ENCODE assay signal across 9 cellular contexts in the genomic region with DNA sequence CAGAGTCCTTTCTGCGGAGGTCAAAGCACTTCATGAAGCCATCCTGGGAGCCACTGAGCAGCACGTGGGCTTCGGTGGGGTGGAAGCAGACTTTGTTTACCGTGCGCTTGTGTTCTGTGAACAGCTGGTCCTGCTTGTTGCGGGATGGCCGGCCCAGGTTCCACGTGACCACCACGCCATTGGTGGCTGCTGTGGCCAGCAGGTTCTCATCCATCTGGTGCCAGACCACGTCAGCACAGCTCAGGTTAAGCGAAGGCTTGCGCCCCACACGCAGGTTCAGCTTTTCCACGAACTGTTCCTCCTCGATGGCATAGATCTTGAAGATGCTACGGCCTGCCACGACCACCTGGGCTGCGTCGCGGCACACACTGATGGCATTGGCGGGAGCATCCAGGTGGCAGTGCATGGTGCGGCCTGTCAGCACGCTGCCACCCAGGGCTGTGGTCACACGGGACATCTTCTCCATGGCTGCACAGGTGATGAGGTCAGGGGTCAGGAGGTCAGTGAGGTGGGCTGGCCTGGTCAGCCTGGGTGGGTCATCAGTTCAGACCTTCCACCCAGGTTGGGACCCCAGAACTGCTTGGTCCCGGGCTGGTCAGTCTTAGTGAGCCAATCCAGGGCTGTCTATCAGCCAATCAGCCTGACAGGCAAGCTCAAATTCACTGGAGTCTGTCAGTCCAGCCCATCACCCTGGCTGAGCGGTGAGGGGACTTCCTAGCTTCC. TPM values are rescaled to one million over a fixed set of nuclear protein-coding genes. Genes with fewer than 3 reads are reported as not detected.
DNase-seq lines count a peak whose midpoint lies in the region; ATAC-seq, FAIRE-seq and TF ChIP-seq lines count a peak whose summit lies in the region.
"Had no signal": no experiment of that assay in that cellular context is flagged by ENCODE, and none has a peak within 500 bp of the region (broad histone marks: within the 10 kb centered on the region; RNA-seq: fewer than 3 reads in every experiment).

No MANE protein-coding gene starts in this region.

- H3K36me3 Mint-ChIP-seq in activated naive CD8-positive, alpha-beta T cell, result no peaks in the 10 kb centered on the region

- peaks cover 2 to 15% of the 10 kb centered on the region in 2 experiments for H3K36me3 ChIP-seq in keratinocyte (ENCODE audit: control insufficient read depth in 2 of 2, extremely low read depth in 1 of 2, insufficient read depth in 2 of 2, low read length in 2 of 2)
- H3K36me3 ChIP-seq in stomach smooth muscle (ENCODE audit: control insufficient read depth in 2 of 2, insufficient read depth in 2 of 2, low read length in 2 of 2), result no peaks in the 10 kb centered on the region

- peak overlapping the region; percentile 56 to 97 (median 88) for H3K4me3 ChIP-seq in keratinocyte (ENCODE audit: control insufficient read depth in 2 of 3, extremely low read depth in 1 of 3, insufficient read depth in 2 of 3, low read depth in 1 of 3, low read length in 3 of 3)
- H3K4me3 ChIP-seq in stomach smooth muscle (ENCODE audit: low read length in 2 of 2), result peak overlapping the region; percentile 61 to 92

- peak overlapping the region; percentile 65 for H3K27ac ChIP-seq in keratinocyte (ENCODE audit: control insufficient read depth, insufficient read depth, low read length)
- peak overlapping the region; percentile 66 for H3K27ac ChIP-seq in stomach smooth muscle (ENCODE audit: low read length)

- H3K27me3 Mint-ChIP-seq in activated naive CD8-positive, alpha-beta T cell, result no peaks in the 10 kb centered on the region

- H3K27ac Mint-ChIP-seq in activated naive CD8-positive, alpha-beta T cell, result peak overlapping the region; percentile 86

- H3K9me1 ChIP-seq in keratinocyte (ENCODE audit: control insufficient read depth, extremely low read depth, insufficient read depth, low read length), result no peaks in the 10 kb centered on the region

- dilution Hi-C loops in keratinocyte (cut with MboI; ENCODE audit: extremely low pct_ligation_motif_present, low sequenced_read_pairs), result no loop called here

- H3K27me3 ChIP-seq in keratinocyte (ENCODE audit: control insufficient read depth, extremely low read depth, insufficient read depth, low read length), result peaks cover 31% of the 10 kb centered on the region
- H3K27me3 ChIP-seq in stomach smooth muscle (ENCODE audit: control insufficient read depth in 1 of 2, insufficient read depth in 2 of 2, low read length in 2 of 2), result peaks cover 2 to 18% of the 10 kb centered on the region in 2 donors

- no peak for ATAC-seq in omental fat pad (ENCODE audit: low FRiP score)

- no peak for TF ChIP-seq CTCF in keratinocyte (optimal IDR thresholded peaks at IDR 0.05 in 1 of 3, IDR thresholded peaks at IDR 0.05 in 1 of 3, conservative IDR thresholded peaks at IDR 0.05 in 1 of 3; ENCODE audit: extremely low read depth in 1 of 3, insufficient read depth in 2 of 3, low read length in 3 of 3)
- no peak for TF ChIP-seq CTCF in omental fat pad (IDR thresholded peaks at IDR 0.05)

- no peak overlapping the region for H2AFZ ChIP-seq in keratinocyte (ENCODE audit: control insufficient read depth, low read length)

- H3K4me3 Mint-ChIP-seq in activated naive CD8-positive, alpha-beta T cell, result peak overlapping the region; percentile 90

- H3K9ac ChIP-seq in keratinocyte (ENCODE audit: control insufficient read depth, extremely low read depth, insufficient read depth, low read length) (peak overlapping the region; percentile 85), stomach smooth muscle (ENCODE audit: low read length in 2 of 2) (peak overlapping the region; percentile 73 to 94)

- H3K4me1 ChIP-seq in keratinocyte (ENCODE audit: control insufficient read depth, extremely low read depth, insufficient read depth, low read length), result peaks cover 9% of the 10 kb centered on the region
- peaks cover 34% of the 10 kb centered on the region for H3K4me1 ChIP-seq in stomach smooth muscle (ENCODE audit: control insufficient read depth, insufficient read depth, low read length)

- H4K20me1 ChIP-seq in keratinocyte (ENCODE audit: control insufficient read depth, extremely low read depth, insufficient read depth, low read length), result no peaks in the 10 kb centered on the region

- H3K9me3 ChIP-seq in keratinocyte (ENCODE audit: control insufficient read depth, low read depth, low read length) (no peaks in the 10 kb centered on the region), stomach smooth muscle (ENCODE audit: control insufficient read depth in 2 of 2, low read length in 2 of 2) (no peaks in the 10 kb centered on the region)

- peak; percentile 51 for DNase-seq in DMS53 (lab: John Stamatoyannopoulos, UW)
- DNase-seq in DMS53 treated with DMSO at 0.1 percent for 48 hours (lab: John Stamatoyannopoulos, UW; ENCODE audit: unreplicated experiment), result no peak
- DNase-seq in keratinocyte (ENCODE audit: low read depth, low spot score), result no peak
- no peak for DNase-seq in omental fat pad (ENCODE audit: low spot score)
- DNase-seq in NCI-H2227 (lab: John Stamatoyannopoulos, UW; ENCODE audit: unreplicated experiment), result no peak
- DNase-seq in T-helper 9 cell, result no peak

- no peak for FAIRE-seq in keratinocyte (lab: Jason Lieb, UNC)
- FAIRE-seq: A204.1 had no signal

- peaks cover 11% of the 10 kb centered on the region for H3K79me2 ChIP-seq in keratinocyte (ENCODE audit: control insufficient read depth, insufficient read depth, low read length)

- peak overlapping the region; percentile 83 for H3K4me2 ChIP-seq in keratinocyte (ENCODE audit: control insufficient read depth, extremely low read depth, insufficient read depth, low read depth, low read length)

- H3K4me1 Mint-ChIP-seq in activated naive CD8-positive, alpha-beta T cell (ENCODE audit: low read depth), result peaks cover 13% of the 10 kb centered on the region

- H3K9me3 Mint-ChIP-seq in activated naive CD8-positive, alpha-beta T cell (ENCODE audit: low read depth), result no peaks in the 10 kb centered on the region

RNA-seq across cellular contexts. Expression of gene WDR24, which starts 0.9 kb away (rescaled TPM):
- polyA plus RNA-seq in keratinocyte, result 1.2 to 2.7 TPM (median 2.1 TPM) in 3 replicates
- 3.9 TPM for polyA plus RNA-seq in keratinocyte (2011; ENCODE audit: low read depth)
- polyA plus RNA-seq in keratinocyte (2011; cell fraction: cytosol; rRNA removed), result 1.4 and 3.2 TPM in 2 replicates
- polyA plus RNA-seq in keratinocyte (2011; cell fraction: nucleus; rRNA removed), result 4.8 and 8.0 TPM in 2 replicates
- 6.6 and 6.8 TPM in 2 replicates for polyA plus RNA-seq in keratinocyte (2012; ENCODE audit: low replicate concordance)
- 2.3 to 9.4 TPM (median 2.8 TPM) in 3 replicates for polyA minus RNA-seq in keratinocyte
- polyA minus RNA-seq in keratinocyte (2011; cell fraction: cytosol; rRNA and poly(A)+ RNA removed), result 6.3 TPM
- polyA minus RNA-seq in keratinocyte (2011; cell fraction: nucleus; rRNA and poly(A)+ RNA removed), result 2.1 and 4.5 TPM in 2 replicates
- total RNA-seq in omental fat pad, result 1 to 10 TPM; 6.7 to 8.7 (median 6.9) TPM

RNA-seq across cellular contexts. Expression of gene JMJD8, which starts 5.2 kb away (rescaled TPM):
- polyA plus RNA-seq in keratinocyte, result 17.8 to 29.7 TPM (median 20.1 TPM) in 3 replicates
- 1.8 TPM for polyA plus RNA-seq in keratinocyte (2011; ENCODE audit: low read depth)
- polyA plus RNA-seq in keratinocyte (2011; cell fraction: cytosol; rRNA removed), result 11.4 and 24.8 TPM in 2 replicates
- 16.9 and 21.9 TPM in 2 replicates for polyA plus RNA-seq in keratinocyte (2011; cell fraction: nucleus; rRNA removed)
- 16.1 and 33.9 TPM in 2 replicates for polyA plus RNA-seq in keratinocyte (2012; ENCODE audit: low replicate concordance)
- polyA minus RNA-seq in keratinocyte, result 8.9 to 48.9 TPM (median 14.0 TPM) in 3 replicates
- 24.7 TPM for polyA minus RNA-seq in keratinocyte (2011; cell fraction: cytosol; rRNA and poly(A)+ RNA removed)
- polyA minus RNA-seq in keratinocyte (2011; cell fraction: nucleus; rRNA and poly(A)+ RNA removed), result 5.2 and 8.1 TPM in 2 replicates
- total RNA-seq in omental fat pad, result 10 to 100 TPM; 65.8 to 79.6 (median 71.8) TPM

RNA-seq across cellular contexts. Expression of gene STUB1, which starts 9.1 kb away (rescaled TPM):
- 124 to 153 TPM (median 144 TPM) in 3 replicates for polyA plus RNA-seq in keratinocyte
- 229 TPM for polyA plus RNA-seq in keratinocyte (2011; ENCODE audit: low read depth)
- polyA plus RNA-seq in keratinocyte (2011; cell fraction: cytosol; rRNA removed), result 139 and 198 TPM in 2 replicates
- polyA plus RNA-seq in keratinocyte (2011; cell fraction: nucleus; rRNA removed), result 127 and 148 TPM in 2 replicates
- polyA plus RNA-seq in keratinocyte (2012; ENCODE audit: low replicate concordance), result 113 and 116 TPM in 2 replicates
- polyA minus RNA-seq in keratinocyte, result 59.1 to 174 TPM (median 66.8 TPM) in 3 replicates
- 89.6 TPM for polyA minus RNA-seq in keratinocyte (2011; cell fraction: cytosol; rRNA and poly(A)+ RNA removed)
- polyA minus RNA-seq in keratinocyte (2011; cell fraction: nucleus; rRNA and poly(A)+ RNA removed), result 20.2 and 29.9 TPM in 2 replicates
- total RNA-seq in omental fat pad, result 100 to 1,000 TPM; 119 to 161 (median 128) TPM

RNA-seq across cellular contexts. Expression of gene RHBDL1, which starts 13.9 kb away (rescaled TPM):
- polyA plus RNA-seq in keratinocyte, result 0.58 to 2.7 TPM (median 0.71 TPM) in 3 replicates
- 0.59 TPM for polyA plus RNA-seq in keratinocyte (2011; ENCODE audit: low read depth)
- 0.17 and 0.47 TPM in 2 replicates for polyA plus RNA-seq in keratinocyte (2011; cell fraction: cytosol; rRNA removed)
- 9.0 and 15.2 TPM in 2 replicates for polyA plus RNA-seq in keratinocyte (2011; cell fraction: nucleus; rRNA removed)
- polyA plus RNA-seq in keratinocyte (2012; ENCODE audit: low replicate concordance), result 1.0 and 2.4 TPM in 2 replicates
- polyA minus RNA-seq in keratinocyte, result 0.39 to 0.77 TPM (median 0.40 TPM) in 3 replicates
- polyA minus RNA-seq in keratinocyte (2011; cell fraction: cytosol; rRNA and poly(A)+ RNA removed), result not detected
- 1.4 and 2.1 TPM in 2 replicates for polyA minus RNA-seq in keratinocyte (2011; cell fraction: nucleus; rRNA and poly(A)+ RNA removed)
- 1 to 10 TPM in 1 of 4 donors, under 1 TPM in 2, not detected in 1; 0.44 to 1.0 (median 0.96) TPM for total RNA-seq in omental fat pad

RNA-seq across cellular contexts. Expression of gene FBXL16, which starts 16.3 kb away (rescaled TPM):
- 0.45 to 3.0 TPM (median 0.81 TPM) in 3 replicates for polyA plus RNA-seq in keratinocyte
- 0.95 TPM for polyA plus RNA-seq in keratinocyte (2011; ENCODE audit: low read depth)
- 2.0 and 5.2 TPM in 2 replicates for polyA plus RNA-seq in keratinocyte (2011; cell fraction: cytosol; rRNA removed)
- 4.4 and 6.3 TPM in 2 replicates for polyA plus RNA-seq in keratinocyte (2011; cell fraction: nucleus; rRNA removed)
- 1.3 and 3.8 TPM in 2 replicates for polyA plus RNA-seq in keratinocyte (2012; ENCODE audit: low replicate concordance)
- 0.96 to 3.3 TPM (median 1.5 TPM) in 3 replicates for polyA minus RNA-seq in keratinocyte
- 12.3 TPM for polyA minus RNA-seq in keratinocyte (2011; cell fraction: cytosol; rRNA and poly(A)+ RNA removed)
- polyA minus RNA-seq in keratinocyte (2011; cell fraction: nucleus; rRNA and poly(A)+ RNA removed), result 5.3 and 6.5 TPM in 2 replicates
- under 1 TPM in 3 of 4 donors, not detected in 1; 0.48 to 0.75 (median 0.56) TPM for total RNA-seq in omental fat pad
